ENCODE assay signal across 1 cellular context in the genomic region with DNA sequence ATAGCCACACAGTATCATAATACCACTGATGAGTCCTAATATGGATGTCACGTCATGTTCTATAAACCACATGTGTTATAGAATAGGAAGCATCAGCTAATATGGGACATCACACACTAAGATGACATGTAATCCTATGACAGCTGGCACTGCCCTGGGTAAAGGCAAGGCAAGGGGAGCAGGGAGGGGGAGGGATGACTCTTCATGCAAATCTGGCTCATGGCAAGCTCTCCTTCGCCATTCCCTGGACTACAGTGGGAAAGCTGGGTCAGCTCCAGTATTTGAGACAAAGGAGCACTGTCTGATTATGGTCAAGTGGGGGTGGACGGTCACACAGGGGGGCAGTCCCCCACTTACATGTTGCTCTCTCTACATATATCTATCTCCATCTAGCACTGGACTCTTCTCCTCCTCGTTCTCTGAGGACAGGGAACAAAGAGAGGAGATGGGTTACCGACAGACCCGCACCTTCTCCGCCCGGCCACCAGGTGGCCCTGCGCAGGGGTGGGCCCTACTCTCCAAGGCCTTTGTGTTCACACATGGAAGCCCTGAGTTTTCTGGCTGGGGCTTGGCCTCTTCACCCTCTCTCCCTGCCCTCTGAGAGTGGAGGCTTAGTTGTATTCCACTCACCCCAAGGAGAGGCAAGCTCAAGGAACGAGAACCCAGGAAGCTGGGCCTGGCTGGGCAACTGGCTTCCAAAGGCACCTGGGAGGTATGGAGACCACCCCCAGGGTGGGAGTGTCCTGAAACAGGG.
TF ChIP-seq lines count a peak whose summit lies in the region.

No MANE protein-coding gene starts in this region.

TF ChIP-seq in HepG2, 621 proteins besides CTCF, POLR2A, EP300 and RAD21:
- TF ChIP-seq MTF2 (CRISPR knock-in tag; IDR thresholded peaks at IDR 0.05; ENCODE audit: borderline replicate concordance) = no peak
- peak; percentile 25; the same call in 1 of the 2 replicates for TF ChIP-seq ZSCAN25 (CRISPR knock-in tag; IDR thresholded peaks at IDR 0.05)
- TF ChIP-seq ZFX (CRISPR knock-in tag; IDR thresholded peaks at IDR 0.05; ENCODE audit: low read depth) = peak; percentile 56; the same call in 1 of the 2 replicates
- TF ChIP-seq CBX5 (CRISPR knock-in tag; IDR thresholded peaks at IDR 0.05; ENCODE audit: borderline replicate concordance) = peak; percentile 31; the same call in 1 of the 2 replicates
- peak; percentile 38; the same call in 1 of the 2 replicates for TF ChIP-seq TRIM24 (CRISPR knock-in tag; IDR thresholded peaks at IDR 0.05)
- no peak for TF ChIP-seq SYNCRIP (IDR thresholded peaks at IDR 0.05; ENCODE audit: insufficient read depth, low read depth, low read length)
- TF ChIP-seq, protein P1, sequence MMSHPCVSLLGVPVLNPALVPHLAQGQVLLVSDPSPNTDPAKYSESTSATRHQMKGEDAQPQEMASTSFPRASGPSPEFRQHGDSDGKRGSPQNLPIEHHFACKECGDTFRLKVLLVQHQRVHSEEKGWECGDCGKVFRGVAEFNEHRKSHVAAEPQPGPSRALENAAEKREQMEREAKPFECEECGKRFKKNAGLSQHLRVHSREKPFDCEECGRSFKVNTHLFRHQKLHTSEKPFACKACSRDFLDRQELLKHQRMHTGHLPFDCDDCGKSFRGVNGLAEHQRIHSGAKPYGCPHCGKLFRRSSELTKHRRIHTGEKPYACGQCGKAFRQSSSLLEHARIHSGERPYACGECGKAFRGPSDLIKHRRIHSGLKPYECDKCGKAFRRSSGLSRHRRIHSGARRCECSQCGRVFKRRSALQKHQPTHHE (CRISPR knock-in tag; IDR thresholded peaks at IDR 0.05; ENCODE audit: borderline replicate concordance) = no peak
- TF ChIP-seq, protein P2, sequence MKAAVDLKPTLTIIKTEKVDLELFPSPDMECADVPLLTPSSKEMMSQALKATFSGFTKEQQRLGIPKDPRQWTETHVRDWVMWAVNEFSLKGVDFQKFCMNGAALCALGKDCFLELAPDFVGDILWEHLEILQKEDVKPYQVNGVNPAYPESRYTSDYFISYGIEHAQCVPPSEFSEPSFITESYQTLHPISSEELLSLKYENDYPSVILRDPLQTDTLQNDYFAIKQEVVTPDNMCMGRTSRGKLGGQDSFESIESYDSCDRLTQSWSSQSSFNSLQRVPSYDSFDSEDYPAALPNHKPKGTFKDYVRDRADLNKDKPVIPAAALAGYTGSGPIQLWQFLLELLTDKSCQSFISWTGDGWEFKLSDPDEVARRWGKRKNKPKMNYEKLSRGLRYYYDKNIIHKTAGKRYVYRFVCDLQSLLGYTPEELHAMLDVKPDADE (CRISPR knock-in tag; IDR thresholded peaks at IDR 0.05) = no peak
- TF ChIP-seq, protein P3, sequence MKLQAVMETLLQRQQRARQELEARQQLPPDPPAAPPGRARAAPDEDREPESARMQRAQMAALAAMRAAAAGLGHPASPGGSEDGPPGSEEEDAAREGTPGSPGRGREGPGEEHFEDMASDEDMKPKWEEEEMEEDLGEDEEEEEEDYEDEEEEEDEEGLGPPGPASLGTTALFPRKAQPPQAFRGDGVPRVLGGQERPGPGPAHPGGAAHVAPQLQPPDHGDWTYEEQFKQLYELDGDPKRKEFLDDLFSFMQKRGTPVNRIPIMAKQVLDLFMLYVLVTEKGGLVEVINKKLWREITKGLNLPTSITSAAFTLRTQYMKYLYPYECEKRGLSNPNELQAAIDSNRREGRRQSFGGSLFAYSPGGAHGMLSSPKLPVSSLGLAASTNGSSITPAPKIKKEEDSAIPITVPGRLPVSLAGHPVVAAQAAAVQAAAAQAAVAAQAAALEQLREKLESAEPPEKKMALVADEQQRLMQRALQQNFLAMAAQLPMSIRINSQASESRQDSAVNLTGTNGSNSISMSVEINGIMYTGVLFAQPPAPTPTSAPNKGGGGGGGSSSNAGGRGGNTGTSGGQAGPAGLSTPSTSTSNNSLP (IDR thresholded peaks at IDR 0.05; ENCODE audit: low read depth, low read length) = no peak
- TF ChIP-seq, protein P4, sequence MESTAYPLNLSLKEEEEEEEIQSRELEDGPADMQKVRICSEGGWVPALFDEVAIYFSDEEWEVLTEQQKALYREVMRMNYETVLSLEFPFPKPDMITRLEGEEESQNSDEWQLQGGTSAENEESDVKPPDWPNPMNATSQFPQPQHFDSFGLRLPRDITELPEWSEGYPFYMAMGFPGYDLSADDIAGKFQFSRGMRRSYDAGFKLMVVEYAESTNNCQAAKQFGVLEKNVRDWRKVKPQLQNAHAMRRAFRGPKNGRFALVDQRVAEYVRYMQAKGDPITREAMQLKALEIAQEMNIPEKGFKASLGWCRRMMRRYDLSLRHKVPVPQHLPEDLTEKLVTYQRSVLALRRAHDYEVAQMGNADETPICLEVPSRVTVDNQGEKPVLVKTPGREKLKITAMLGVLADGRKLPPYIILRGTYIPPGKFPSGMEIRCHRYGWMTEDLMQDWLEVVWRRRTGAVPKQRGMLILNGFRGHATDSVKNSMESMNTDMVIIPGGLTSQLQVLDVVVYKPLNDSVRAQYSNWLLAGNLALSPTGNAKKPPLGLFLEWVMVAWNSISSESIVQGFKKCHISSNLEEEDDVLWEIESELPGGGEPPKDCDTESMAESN (CRISPR knock-in tag; conservative IDR thresholded peaks at IDR 0.05) = 0 out of 2 replicates have a peak, but pooled peaks have one; percentile 33
- TF ChIP-seq, protein P5, sequence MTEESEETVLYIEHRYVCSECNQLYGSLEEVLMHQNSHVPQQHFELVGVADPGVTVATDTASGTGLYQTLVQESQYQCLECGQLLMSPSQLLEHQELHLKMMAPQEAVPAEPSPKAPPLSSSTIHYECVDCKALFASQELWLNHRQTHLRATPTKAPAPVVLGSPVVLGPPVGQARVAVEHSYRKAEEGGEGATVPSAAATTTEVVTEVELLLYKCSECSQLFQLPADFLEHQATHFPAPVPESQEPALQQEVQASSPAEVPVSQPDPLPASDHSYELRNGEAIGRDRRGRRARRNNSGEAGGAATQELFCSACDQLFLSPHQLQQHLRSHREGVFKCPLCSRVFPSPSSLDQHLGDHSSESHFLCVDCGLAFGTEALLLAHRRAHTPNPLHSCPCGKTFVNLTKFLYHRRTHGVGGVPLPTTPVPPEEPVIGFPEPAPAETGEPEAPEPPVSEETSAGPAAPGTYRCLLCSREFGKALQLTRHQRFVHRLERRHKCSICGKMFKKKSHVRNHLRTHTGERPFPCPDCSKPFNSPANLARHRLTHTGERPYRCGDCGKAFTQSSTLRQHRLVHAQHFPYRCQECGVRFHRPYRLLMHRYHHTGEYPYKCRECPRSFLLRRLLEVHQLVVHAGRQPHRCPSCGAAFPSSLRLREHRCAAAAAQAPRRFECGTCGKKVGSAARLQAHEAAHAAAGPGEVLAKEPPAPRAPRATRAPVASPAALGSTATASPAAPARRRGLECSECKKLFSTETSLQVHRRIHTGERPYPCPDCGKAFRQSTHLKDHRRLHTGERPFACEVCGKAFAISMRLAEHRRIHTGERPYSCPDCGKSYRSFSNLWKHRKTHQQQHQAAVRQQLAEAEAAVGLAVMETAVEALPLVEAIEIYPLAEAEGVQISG (CRISPR knock-in tag; IDR thresholded peaks at IDR 0.05) = peak; percentile 79
- 0 out of 2 replicates have a peak, but pooled peaks have one; percentile 41 for TF ChIP-seq ZNF546 (CRISPR knock-in tag; conservative IDR thresholded peaks at IDR 0.05)
- peak; percentile 74 for TF ChIP-seq STAG1 (CRISPR knock-in tag; IDR thresholded peaks at IDR 0.05)
- peak; percentile 60; the same call in 1 of the 2 replicates for TF ChIP-seq ZNF605 (CRISPR knock-in tag; IDR thresholded peaks at IDR 0.05)
- TF ChIP-seq, protein P6, sequence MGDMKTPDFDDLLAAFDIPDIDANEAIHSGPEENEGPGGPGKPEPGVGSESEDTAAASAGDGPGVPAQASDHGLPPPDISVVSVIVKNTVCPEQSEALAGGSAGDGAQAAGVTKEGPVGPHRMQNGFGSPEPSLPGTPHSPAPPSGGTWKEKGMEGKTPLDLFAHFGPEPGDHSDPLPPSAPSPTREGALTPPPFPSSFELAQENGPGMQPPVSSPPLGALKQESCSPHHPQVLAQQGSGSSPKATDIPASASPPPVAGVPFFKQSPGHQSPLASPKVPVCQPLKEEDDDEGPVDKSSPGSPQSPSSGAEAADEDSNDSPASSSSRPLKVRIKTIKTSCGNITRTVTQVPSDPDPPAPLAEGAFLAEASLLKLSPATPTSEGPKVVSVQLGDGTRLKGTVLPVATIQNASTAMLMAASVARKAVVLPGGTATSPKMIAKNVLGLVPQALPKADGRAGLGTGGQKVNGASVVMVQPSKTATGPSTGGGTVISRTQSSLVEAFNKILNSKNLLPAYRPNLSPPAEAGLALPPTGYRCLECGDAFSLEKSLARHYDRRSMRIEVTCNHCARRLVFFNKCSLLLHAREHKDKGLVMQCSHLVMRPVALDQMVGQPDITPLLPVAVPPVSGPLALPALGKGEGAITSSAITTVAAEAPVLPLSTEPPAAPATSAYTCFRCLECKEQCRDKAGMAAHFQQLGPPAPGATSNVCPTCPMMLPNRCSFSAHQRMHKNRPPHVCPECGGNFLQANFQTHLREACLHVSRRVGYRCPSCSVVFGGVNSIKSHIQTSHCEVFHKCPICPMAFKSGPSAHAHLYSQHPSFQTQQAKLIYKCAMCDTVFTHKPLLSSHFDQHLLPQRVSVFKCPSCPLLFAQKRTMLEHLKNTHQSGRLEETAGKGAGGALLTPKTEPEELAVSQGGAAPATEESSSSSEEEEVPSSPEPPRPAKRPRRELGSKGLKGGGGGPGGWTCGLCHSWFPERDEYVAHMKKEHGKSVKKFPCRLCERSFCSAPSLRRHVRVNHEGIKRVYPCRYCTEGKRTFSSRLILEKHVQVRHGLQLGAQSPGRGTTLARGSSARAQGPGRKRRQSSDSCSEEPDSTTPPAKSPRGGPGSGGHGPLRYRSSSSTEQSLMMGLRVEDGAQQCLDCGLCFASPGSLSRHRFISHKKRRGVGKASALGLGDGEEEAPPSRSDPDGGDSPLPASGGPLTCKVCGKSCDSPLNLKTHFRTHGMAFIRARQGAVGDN (CRISPR knock-in tag; IDR thresholded peaks at IDR 0.05) = 0 out of 2 replicates have a peak, but pooled peaks have one; percentile 17
- TF ChIP-seq SSRP1 (CRISPR knock-in tag; IDR thresholded peaks at IDR 0.05) = no peak
- TF ChIP-seq SMC3 (IDR thresholded peaks at IDR 0.05; ENCODE audit: low read length) = peak; percentile 57; the same call in 1 of the 2 replicates
- TF ChIP-seq KDM2A (CRISPR knock-in tag; IDR thresholded peaks at IDR 0.05; ENCODE audit: borderline replicate concordance, low read depth) = peak; percentile 24; the same call in 1 of the 2 replicates
- no peak for TF ChIP-seq ZNF766 (CRISPR knock-in tag; IDR thresholded peaks at IDR 0.05; ENCODE audit: borderline replicate concordance)
- TF ChIP-seq, protein P7, sequence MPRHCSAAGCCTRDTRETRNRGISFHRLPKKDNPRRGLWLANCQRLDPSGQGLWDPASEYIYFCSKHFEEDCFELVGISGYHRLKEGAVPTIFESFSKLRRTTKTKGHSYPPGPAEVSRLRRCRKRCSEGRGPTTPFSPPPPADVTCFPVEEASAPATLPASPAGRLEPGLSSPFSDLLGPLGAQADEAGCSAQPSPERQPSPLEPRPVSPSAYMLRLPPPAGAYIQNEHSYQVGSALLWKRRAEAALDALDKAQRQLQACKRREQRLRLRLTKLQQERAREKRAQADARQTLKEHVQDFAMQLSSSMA (CRISPR knock-in tag; IDR thresholded peaks at IDR 0.05) = 0 out of 2 replicates have a peak, but pooled peaks have one; percentile 56
- TF ChIP-seq XRCC5 (optimal IDR thresholded peaks at IDR 0.05; ENCODE audit: low read length) = peak; percentile 93
- no peak for TF ChIP-seq ASH2L (IDR thresholded peaks at IDR 0.05; ENCODE audit: insufficient read length, low read depth, low read length)
- TF ChIP-seq, protein P8, sequence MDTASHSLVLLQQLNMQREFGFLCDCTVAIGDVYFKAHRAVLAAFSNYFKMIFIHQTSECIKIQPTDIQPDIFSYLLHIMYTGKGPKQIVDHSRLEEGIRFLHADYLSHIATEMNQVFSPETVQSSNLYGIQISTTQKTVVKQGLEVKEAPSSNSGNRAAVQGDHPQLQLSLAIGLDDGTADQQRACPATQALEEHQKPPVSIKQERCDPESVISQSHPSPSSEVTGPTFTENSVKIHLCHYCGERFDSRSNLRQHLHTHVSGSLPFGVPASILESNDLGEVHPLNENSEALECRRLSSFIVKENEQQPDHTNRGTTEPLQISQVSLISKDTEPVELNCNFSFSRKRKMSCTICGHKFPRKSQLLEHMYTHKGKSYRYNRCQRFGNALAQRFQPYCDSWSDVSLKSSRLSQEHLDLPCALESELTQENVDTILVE (CRISPR knock-in tag; IDR thresholded peaks at IDR 0.05) = no peak
- TF ChIP-seq NONO (IDR thresholded peaks at IDR 0.05) = no peak
- 0 out of 2 replicates have a peak, but pooled peaks have one; percentile 8 for TF ChIP-seq NONO (CRISPR knock-in tag; conservative IDR thresholded peaks at IDR 0.05)
- TF ChIP-seq, protein P9, sequence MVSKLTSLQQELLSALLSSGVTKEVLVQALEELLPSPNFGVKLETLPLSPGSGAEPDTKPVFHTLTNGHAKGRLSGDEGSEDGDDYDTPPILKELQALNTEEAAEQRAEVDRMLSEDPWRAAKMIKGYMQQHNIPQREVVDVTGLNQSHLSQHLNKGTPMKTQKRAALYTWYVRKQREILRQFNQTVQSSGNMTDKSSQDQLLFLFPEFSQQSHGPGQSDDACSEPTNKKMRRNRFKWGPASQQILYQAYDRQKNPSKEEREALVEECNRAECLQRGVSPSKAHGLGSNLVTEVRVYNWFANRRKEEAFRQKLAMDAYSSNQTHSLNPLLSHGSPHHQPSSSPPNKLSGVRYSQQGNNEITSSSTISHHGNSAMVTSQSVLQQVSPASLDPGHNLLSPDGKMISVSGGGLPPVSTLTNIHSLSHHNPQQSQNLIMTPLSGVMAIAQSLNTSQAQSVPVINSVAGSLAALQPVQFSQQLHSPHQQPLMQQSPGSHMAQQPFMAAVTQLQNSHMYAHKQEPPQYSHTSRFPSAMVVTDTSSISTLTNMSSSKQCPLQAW (CRISPR knock-in tag; IDR thresholded peaks at IDR 0.05) = 0 out of 2 replicates have a peak, but pooled peaks have one; percentile 16
TF ChIP-seq in HepG2: peak in this region for 16.
